In the genomic region with DNA sequence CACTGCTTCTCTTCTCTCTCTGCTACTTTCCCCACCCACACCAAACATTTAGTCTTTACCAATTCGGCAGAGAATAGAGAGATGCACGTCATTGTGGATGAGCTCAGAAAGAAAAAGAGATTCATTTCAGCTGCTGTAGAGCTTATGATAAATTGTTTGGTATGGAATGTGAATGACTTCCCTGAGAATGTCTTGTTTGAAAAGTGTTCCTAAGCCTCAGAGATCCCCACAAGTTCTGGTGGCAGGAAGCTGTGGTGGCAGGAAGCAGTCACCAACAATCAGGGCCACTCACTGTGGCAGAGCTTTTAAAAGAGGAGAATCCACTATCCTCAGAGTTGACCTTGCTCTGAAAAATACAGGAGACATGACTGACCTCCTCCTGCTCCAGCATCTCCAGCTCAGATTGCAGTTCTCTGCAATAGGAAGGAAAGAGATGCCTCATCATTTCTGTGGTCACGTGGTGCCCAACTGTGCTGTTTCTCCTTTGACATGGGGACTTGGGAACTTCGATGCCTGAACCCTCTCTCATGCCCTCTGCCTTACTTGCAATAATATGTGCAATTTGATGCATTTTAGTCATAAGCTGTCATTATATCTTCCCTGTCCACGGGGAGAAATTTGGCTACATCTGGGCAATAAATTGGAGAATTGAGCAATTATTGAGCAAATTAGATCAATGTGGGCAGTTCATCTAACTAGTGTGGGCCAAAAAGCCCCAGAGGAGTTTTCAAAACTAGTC, we compare ENCODE assay signal across 19 cellular contexts.
DNase-seq lines count a peak whose midpoint lies in the region; ATAC-seq, FAIRE-seq and TF ChIP-seq lines count a peak whose summit lies in the region.
"Had no signal": no experiment of that assay in that cellular context is flagged by ENCODE, and none has a peak within 500 bp of the region (broad histone marks: within the 10 kb centered on the region; RNA-seq: fewer than 3 reads in every experiment).

No MANE protein-coding gene starts in this region.

- H3K27ac Mint-ChIP-seq in neural progenitor cell, result no peak overlapping the region
- H3K27ac Mint-ChIP-seq: CD14-positive monocyte; naive thymus-derived CD8-positive, alpha-beta T cell; T-helper 1 cell treated with Interleukin-12 subunit alpha and Interleukin-12 subunit beta and Interleukin-4 antibody, amounts not matched to agents 30 μg/mL and 1 μg/mL, for 36 hours had no signal

- peak; percentile 9 for FAIRE-seq in urothelium cell line (lab: Jason Lieb, UNC)
- FAIRE-seq: GM19239, HTR-8/SVneo had no signal

- H3K79me2 ChIP-seq in neural progenitor cell (ENCODE audit: low read depth), result no peaks in the 10 kb centered on the region

- H3K27me3 Mint-ChIP-seq in neural progenitor cell (ENCODE audit: insufficient read depth, low read depth), result no peaks in the 10 kb centered on the region

- H3K27ac ChIP-seq in neural progenitor cell, result no peak overlapping the region
- no peak overlapping the region for H3K27ac ChIP-seq in esophagus muscularis mucosa (replicated peaks in 1 of 4)
- H3K27ac ChIP-seq: gastroesophageal sphincter, spleen, tibial artery had no signal

- H3K4me1 ChIP-seq in neural progenitor cell (no peaks in the 10 kb centered on the region), esophagus muscularis mucosa (no peaks in the 10 kb centered on the region)
- H3K4me1 ChIP-seq: gastroesophageal sphincter, spleen, tibial artery had no signal

- no peak for TF ChIP-seq EP300 in esophagus muscularis mucosa (IDR thresholded peaks at IDR 0.05)

- no peaks in the 10 kb centered on the region for H4K20me1 ChIP-seq in neural progenitor cell (ENCODE audit: low read depth)

- H3K9me3 ChIP-seq in neural progenitor cell (ENCODE audit: low read depth) (no peaks in the 10 kb centered on the region), esophagus muscularis mucosa (no peaks in the 10 kb centered on the region)
- H3K9me3 ChIP-seq: gastroesophageal sphincter, spleen, tibial artery had no signal

- H3K36me3 Mint-ChIP-seq in neural progenitor cell, result no peaks in the 10 kb centered on the region
- H3K36me3 Mint-ChIP-seq: CD14-positive monocyte; naive thymus-derived CD8-positive, alpha-beta T cell had no signal

- H3F3A ChIP-seq in neural progenitor cell (ENCODE audit: low read depth), result no peaks in the 10 kb centered on the region

- H3K9ac ChIP-seq in neural progenitor cell, result no peak overlapping the region

- no peak for ATAC-seq in GM18858 (IDR thresholded peaks at IDR 0.05; ENCODE audit: unreplicated experiment)
- ATAC-seq: gastroesophageal sphincter; naive thymus-derived CD8-positive, alpha-beta T cell; Right ventricle myocardium inferior had no signal

- no peak for TF ChIP-seq CTCF in neural progenitor cell (IDR thresholded peaks at IDR 0.05)
- no peak for TF ChIP-seq CTCF in esophagus muscularis mucosa (IDR thresholded peaks at IDR 0.05)

- H3K27me3 ChIP-seq in neural progenitor cell (no peaks in the 10 kb centered on the region), esophagus muscularis mucosa (no peaks in the 10 kb centered on the region)
- H3K27me3 ChIP-seq: gastroesophageal sphincter, spleen, tibial artery had no signal

- H3K4me2 ChIP-seq in neural progenitor cell, result no peak overlapping the region

- H3K36me3 ChIP-seq in neural progenitor cell (no peaks in the 10 kb centered on the region), esophagus muscularis mucosa (no peaks in the 10 kb centered on the region)
- H3K36me3 ChIP-seq: spleen, tibial artery had no signal

- intact Hi-C loops in esophagus muscularis mucosa (cut with DNase I), result no loop called here

- H3K9me3 Mint-ChIP-seq in neural progenitor cell, result no peaks in the 10 kb centered on the region
- H3K9me3 Mint-ChIP-seq: naive thymus-derived CD8-positive, alpha-beta T cell; T-helper 1 cell treated with Interleukin-12 subunit alpha and Interleukin-12 subunit beta and Interleukin-4 antibody, amounts not matched to agents 30 μg/mL and 1 μg/mL, for 36 hours had no signal

- H3K4me1 Mint-ChIP-seq in neural progenitor cell, result no peaks in the 10 kb centered on the region
- H3K4me1 Mint-ChIP-seq: CD14-positive monocyte; naive thymus-derived CD8-positive, alpha-beta T cell had no signal

- H3K4me3 ChIP-seq in neural progenitor cell, result no peak overlapping the region
- no peak overlapping the region for H3K4me3 ChIP-seq in esophagus muscularis mucosa
- H3K4me3 ChIP-seq: gastroesophageal sphincter, spleen, tibial artery had no signal

- H3K4me3 Mint-ChIP-seq in neural progenitor cell, result no peak overlapping the region
- H3K4me3 Mint-ChIP-seq: CD14-positive monocyte; naive thymus-derived CD8-positive, alpha-beta T cell; T-helper 1 cell treated with Interleukin-12 subunit alpha and Interleukin-12 subunit beta and Interleukin-4 antibody, amounts not matched to agents 30 μg/mL and 1 μg/mL, for 36 hours had no signal

- WGBS in esophagus muscularis mucosa, result 69% methylated on average over 5 of the region's 5 CpGs

- H2AFZ ChIP-seq in neural progenitor cell (replicated peaks), result no peak overlapping the region

- DNase-seq in GOT3 (lab: John Stamatoyannopoulos, UW), result peak; percentile 21
- DNase-seq in amniotic epithelial cell (ENCODE audit: low read depth), result peak; percentile 50
- DNase-seq in hepatic stellate cell (ENCODE audit: low spot score), result peak; percentile 13
- DNase-seq in urothelium cell line (ENCODE audit: low spot score), result no peak
- DNase-seq in neural progenitor cell (ENCODE audit: low spot score), result no peak
- no peak for DNase-seq in esophagus muscularis mucosa (ENCODE audit: extremely low spot score)
- DNase-seq: activated CD4-positive, CD25-positive, alpha-beta regulatory T cell; naive thymus-derived CD8-positive, alpha-beta T cell; NCI-H1436; NCI-H345; spleen; tibial artery had no signal

- no peak for TF ChIP-seq POLR2A in esophagus muscularis mucosa (IDR thresholded peaks at IDR 0.05; ENCODE audit: low read depth)

Comparison
In these comparisons a context has a peak if more than half of its experiments do, and no peak if none do; other contexts are left out.
1. DNase-seq: peak in GOT3 (single experiment), amniotic epithelial cell (single experiment) and hepatic stellate cell (single experiment); none in urothelium cell line (single experiment), neural progenitor cell (single experiment) and esophagus muscularis mucosa (single experiment).